ENCODE assay signal across 8 cellular contexts in genomic region chr5:5257761-5258160, GRCh38.
"Had no signal": no experiment of that assay in that cellular context is flagged by ENCODE, and none has a peak within 500 bp of the region (broad histone marks: within the 10 kb centered on the region; RNA-seq: fewer than 3 reads in every experiment).

No MANE protein-coding gene starts in this region.

- H3K27ac Mint-ChIP-seq: GM23338, H9 had no signal

- FAIRE-seq: H1, H54, K562 had no signal

- DNase-seq: H9, HCEC 1CT, IMR-90, KG1 had no signal

- H3K4me3 Mint-ChIP-seq: GM23338, H9 had no signal

- ATAC-seq: GM23338, K562 had no signal

- H3K4me3 ChIP-seq: GM23338, K562 had no signal
